Comparison of ENCODE assay signal across 13 cellular contexts in genomic region chr5:123520677-123521247, GRCh38. TPM values are rescaled to one million over a fixed set of nuclear protein-coding genes. Genes with fewer than 3 reads are reported as not detected.
DNase-seq lines count a peak whose midpoint lies in the region; ATAC-seq and FAIRE-seq lines count a peak whose summit lies in the region.
"Had no signal": no experiment of that assay in that cellular context is flagged by ENCODE, and none has a peak within 500 bp of the region (broad histone marks: within the 10 kb centered on the region; RNA-seq: fewer than 3 reads in every experiment).

No MANE protein-coding gene starts in this region.

- no peaks in the 10 kb centered on the region for H3K36me3 Mint-ChIP-seq in activated naive CD4-positive, alpha-beta T cell treated with anti-CD3 and anti-CD28 coated beads, Interleukin-2, amount 50 U/mL, for 72 hours

- H3K27ac Mint-ChIP-seq in activated naive CD4-positive, alpha-beta T cell treated with anti-CD3 and anti-CD28 coated beads, Interleukin-2, amount 50 U/mL, for 72 hours: no peak overlapping the region
- H3K27ac Mint-ChIP-seq: activated CD8-positive, alpha-beta memory T cell treated with anti-CD3 and anti-CD28 coated beads, Interleukin-2, amount 10 ng/mL, durations not matched to agents 7 days and 5 days had no signal

- FAIRE-seq in colon (lab: Jason Lieb, UNC): peak; percentile 65

- DNase-seq in activated naive CD4-positive, alpha-beta T cell treated with anti-CD3 and anti-CD28 coated beads, Interleukin-2, amount 50 U/mL, for 72 hours (ENCODE audit: low spot score in 2 of 2): no peak
- no peak for DNase-seq in SW480 (ENCODE audit: low spot score)
- no peak for DNase-seq in AG08395 (ENCODE audit: low spot score)
- no peak for DNase-seq in iPS-NIHi7 (ENCODE audit: extremely low spot score)
- DNase-seq: activated CD8-positive, alpha-beta memory T cell treated with anti-CD3 and anti-CD28 coated beads, Interleukin-2, amount 10 ng/mL, durations not matched to agents 7 days and 5 days; COR-L47; hypothalamus; mesendoderm; NK-92 treated with Interleukin-12 subunit alpha and Interleukin-12 subunit beta, amount 100 ng/mL, for 24 hours had no signal

- ATAC-seq in GM18861 (IDR thresholded peaks at IDR 0.05; ENCODE audit: unreplicated experiment): peak; percentile 81
- peak; percentile 54 for ATAC-seq in GM21576 (IDR thresholded peaks at IDR 0.05; ENCODE audit: unreplicated experiment)
- ATAC-seq in HG03097 (IDR thresholded peaks at IDR 0.05; ENCODE audit: low FRiP score, unreplicated experiment): peak; percentile 47
- ATAC-seq in activated naive CD4-positive, alpha-beta T cell treated with anti-CD3 and anti-CD28 coated beads, Interleukin-2, amount 50 U/mL, for 72 hours: no peak
- ATAC-seq: activated CD8-positive, alpha-beta memory T cell treated with anti-CD3 and anti-CD28 coated beads, Interleukin-2, amount 10 ng/mL, durations not matched to agents 7 days and 5 days had no signal

- peaks cover 0 to 5% of the 10 kb centered on the region in 2 donors for H3K9me3 Mint-ChIP-seq in activated naive CD4-positive, alpha-beta T cell treated with anti-CD3 and anti-CD28 coated beads, Interleukin-2, amount 50 U/mL, for 72 hours

RNA-seq across cellular contexts. Expression of gene CSNK1G3, which starts 8.8 kb away (rescaled TPM):
- 10 to 100 TPM; 23.7 to 46.9 TPM for total RNA-seq in activated naive CD4-positive, alpha-beta T cell treated with anti-CD3 and anti-CD28 coated beads, Interleukin-2, amount 50 U/mL, for 72 hours

Comparison
In these comparisons a context has a peak if more than half of its experiments do, and no peak if none do; other contexts are left out.
1. ATAC-seq: peak in GM18861 (single experiment), GM21576 (single experiment) and HG03097 (single experiment); none in activated naive CD4-positive, alpha-beta T cell treated with anti-CD3 and anti-CD28 coated beads, Interleukin-2, amount 50 U/mL, for 72 hours (0 of 2).